Comparison of ENCODE assay signal across 26 cellular contexts in the genomic region with DNA sequence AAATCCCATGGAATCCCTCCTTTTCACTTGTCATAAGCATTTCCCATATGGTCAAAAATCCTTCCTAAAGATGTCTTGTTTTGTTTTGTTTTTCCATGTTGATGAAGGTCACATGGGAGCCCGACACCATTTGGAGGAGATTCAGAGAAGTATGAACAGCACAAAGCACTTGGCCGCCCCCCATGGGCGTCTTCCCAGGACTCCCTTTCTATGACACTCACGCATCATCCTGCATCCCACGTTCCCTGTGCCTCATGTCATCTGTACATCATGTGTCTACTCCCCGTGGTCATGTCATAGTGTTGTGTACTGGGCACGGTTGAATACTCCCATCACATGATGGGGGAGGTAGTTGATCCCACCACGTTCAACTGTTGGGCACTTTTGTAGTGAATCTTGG. TPM values are rescaled to one million over a fixed set of nuclear protein-coding genes. Genes with fewer than 3 reads are reported as not detected.
"Had no signal": no experiment of that assay in that cellular context is flagged by ENCODE, and none has a peak within 500 bp of the region (broad histone marks: within the 10 kb centered on the region; RNA-seq: fewer than 3 reads in every experiment).

No MANE protein-coding gene starts in this region.

- H3K4me1 Mint-ChIP-seq: memory B cell had no signal

- H3K4me1 ChIP-seq: colonic mucosa, psoas muscle, tibial nerve had no signal

- H3K4me3 Mint-ChIP-seq: activated CD4-positive, alpha-beta T cell treated with anti-CD3 and anti-CD28 coated beads, Interleukin-2, amount 10 ng/mL, durations not matched to agents 7 days and 5 days; activated CD8-positive, alpha-beta T cell treated with anti-CD3 and anti-CD28 coated beads for 36 hours; activated T-cell treated with anti-CD3 and anti-CD28 coated beads, Interleukin-2, amount 50 U/mL, for 72 hours; memory B cell had no signal

- ATAC-seq: activated CD8-positive, alpha-beta T cell treated with anti-CD3 and anti-CD28 coated beads for 36 hours; activated naive CD4-positive, alpha-beta T cell treated with anti-CD3 and anti-CD28 coated beads, Interleukin-2, amount 50 U/mL, for 72 hours; activated T-cell treated with anti-CD3 and anti-CD28 coated beads, Interleukin-2, amount 50 U/mL, for 72 hours; heart left ventricle; naive thymus-derived CD8-positive, alpha-beta T cell; psoas muscle had no signal

- FAIRE-seq: endothelial cell of umbilical vein had no signal

- DNase-seq: activated CD4-positive, alpha-beta T cell treated with anti-CD3 and anti-CD28 coated beads for 1 hour; activated CD4-positive, alpha-beta T cell treated with anti-CD3 and anti-CD28 coated beads, Interleukin-2, amount 10 ng/mL, durations not matched to agents 7 days and 5 days; activated CD8-positive, alpha-beta T cell treated with anti-CD3 and anti-CD28 coated beads for 36 hours; activated naive CD4-positive, alpha-beta T cell; activated T-cell treated with anti-CD3 and anti-CD28 coated beads for 4 hours; activated T-cell treated with anti-CD3 and anti-CD28 coated beads, Interleukin-2, amount 50 U/mL, for 72 hours; anterior cingulate cortex; cerebellar nuclear complex; colonic mucosa; dorsolateral prefrontal cortex; effector memory CD4-positive, alpha-beta T cell; foreskin fibroblast; heart left ventricle; naive thymus-derived CD8-positive, alpha-beta T cell; ovary; psoas muscle; stimulated activated naive CD4-positive, alpha-beta T cell treated with Interleukin-2 at 50 U/mL for 16 hours; T-helper 2 cell had no signal

- H3K27me3 ChIP-seq: cardiac muscle cell, colonic mucosa, dorsolateral prefrontal cortex, ovary had no signal

- H3K27ac ChIP-seq: cardiac muscle cell, colonic mucosa, heart left ventricle, neutrophil, ovary, psoas muscle, tibial nerve had no signal

- H3K9me3 ChIP-seq: colonic mucosa, ovary had no signal

- H3K27ac Mint-ChIP-seq: activated CD4-positive, alpha-beta T cell treated with anti-CD3 and anti-CD28 coated beads, Interleukin-2, amount 10 ng/mL, durations not matched to agents 7 days and 5 days; activated CD8-positive, alpha-beta T cell treated with anti-CD3 and anti-CD28 coated beads for 36 hours; activated naive CD4-positive, alpha-beta T cell treated with anti-CD3 and anti-CD28 coated beads, Interleukin-2, amount 50 U/mL, for 72 hours; activated T-cell treated with anti-CD3 and anti-CD28 coated beads, Interleukin-2, amount 50 U/mL, for 72 hours; memory B cell had no signal

- H3K36me3 ChIP-seq: cardiac muscle cell, colonic mucosa, heart left ventricle, neutrophil, ovary had no signal

- H3K4me3 ChIP-seq: cardiac muscle cell, colonic mucosa, heart left ventricle, ovary, psoas muscle, tibial nerve had no signal

RNA-seq across cellular contexts. Expression of a gene that starts 2.0 kb away (rescaled TPM):
- total RNA-seq: activated CD4-positive, alpha-beta T cell treated with anti-CD3 and anti-CD28 coated beads, Interleukin-2, amount 10 ng/mL, durations not matched to agents 7 days and 5 days; activated CD8-positive, alpha-beta T cell treated with anti-CD3 and anti-CD28 coated beads for 36 hours; activated naive CD4-positive, alpha-beta T cell treated with anti-CD3 and anti-CD28 coated beads, Interleukin-2, amount 50 U/mL, for 72 hours; activated T-cell treated with anti-CD3 and anti-CD28 coated beads, Interleukin-2, amount 50 U/mL, for 72 hours; colonic mucosa; endothelial cell of umbilical vein; heart left ventricle; kidney epithelial cell; naive thymus-derived CD8-positive, alpha-beta T cell; psoas muscle; urinary bladder had no signal
- polyA plus RNA-seq: naive thymus-derived CD8-positive, alpha-beta T cell; psoas muscle had no signal
